1 cellular context compared by ENCODE assay signal in the genomic region with DNA sequence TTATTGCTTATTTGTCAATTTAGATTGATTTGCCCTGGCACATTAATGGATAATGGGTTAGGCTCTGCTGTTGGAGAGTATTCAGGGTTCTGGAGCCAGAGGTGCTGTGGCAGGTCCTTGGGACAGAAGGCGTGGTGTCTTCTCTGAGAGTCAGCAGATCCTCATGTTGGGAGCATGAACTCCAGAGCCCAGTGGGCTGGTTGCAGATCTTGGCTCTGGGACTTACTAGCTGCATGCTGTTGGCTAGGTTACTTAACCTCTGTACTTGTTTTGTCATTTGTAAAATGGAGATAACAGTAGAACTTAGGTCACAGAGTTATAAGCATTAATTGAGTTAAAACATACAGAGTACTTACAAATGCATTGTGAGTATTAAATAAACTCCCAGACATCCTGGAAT.
TF ChIP-seq lines count a peak whose summit lies in the region.

No MANE protein-coding gene starts in this region.

TF ChIP-seq in WTC11, 78 proteins besides CTCF, POLR2A, EP300 and RAD21 (continued from another document):
- TF ChIP-seq NFATC4 (CRISPR knock-in tag; IDR thresholded peaks at IDR 0.05) (no peak), NFE2L1 (CRISPR knock-in tag; IDR thresholded peaks at IDR 0.05) (no peak), HMGA2 (CRISPR knock-in tag; IDR thresholded peaks at IDR 0.05) (no peak), GTF2I (CRISPR knock-in tag; conservative IDR thresholded peaks at IDR 0.05) (no peak), RELA (CRISPR knock-in tag; IDR thresholded peaks at IDR 0.05; ENCODE audit: borderline replicate concordance) (no peak)
- TF ChIP-seq, protein P1, sequence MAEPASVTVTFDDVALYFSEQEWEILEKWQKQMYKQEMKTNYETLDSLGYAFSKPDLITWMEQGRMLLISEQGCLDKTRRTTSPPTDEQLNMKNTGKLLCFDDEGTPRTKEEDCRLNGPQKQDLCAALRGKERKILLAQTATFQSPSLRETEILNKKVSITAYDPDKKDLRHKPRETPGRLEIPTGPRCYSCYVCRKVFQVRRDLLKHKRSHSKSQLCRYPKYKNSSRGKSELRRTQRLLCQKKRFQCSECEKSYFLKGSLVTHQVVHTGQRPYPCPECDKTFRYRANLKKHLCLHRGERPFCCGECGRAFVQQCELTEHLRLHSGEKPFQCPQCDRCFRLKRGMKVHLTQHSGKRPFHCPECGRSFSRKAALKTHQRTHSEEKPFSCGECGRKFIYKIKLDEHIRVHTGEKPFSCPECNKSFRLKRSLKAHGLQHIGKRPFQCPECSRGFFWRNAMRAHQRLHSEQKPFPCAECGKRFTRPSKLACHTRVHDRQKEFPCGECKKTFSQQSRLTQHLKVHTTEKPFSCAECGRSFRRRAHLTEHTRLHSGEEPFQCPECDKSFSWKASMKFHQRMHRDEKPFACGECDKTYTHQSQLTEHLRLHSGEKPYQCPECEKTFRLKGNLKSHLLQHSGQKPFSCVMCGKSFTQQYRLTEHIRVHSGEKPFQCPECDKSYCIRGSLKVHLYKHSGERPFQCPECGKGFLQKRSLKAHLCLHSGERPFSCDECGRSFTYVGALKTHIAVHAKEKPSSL (CRISPR knock-in tag; conservative IDR thresholded peaks at IDR 0.05), result no peak
- TF ChIP-seq, protein P2, sequence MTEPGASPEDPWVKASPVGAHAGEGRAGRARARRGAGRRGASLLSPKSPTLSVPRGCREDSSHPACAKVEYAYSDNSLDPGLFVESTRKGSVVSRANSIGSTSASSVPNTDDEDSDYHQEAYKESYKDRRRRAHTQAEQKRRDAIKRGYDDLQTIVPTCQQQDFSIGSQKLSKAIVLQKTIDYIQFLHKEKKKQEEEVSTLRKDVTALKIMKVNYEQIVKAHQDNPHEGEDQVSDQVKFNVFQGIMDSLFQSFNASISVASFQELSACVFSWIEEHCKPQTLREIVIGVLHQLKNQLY (CRISPR knock-in tag; IDR thresholded peaks at IDR 0.05), result no peak
